Comparison of ENCODE assay signal across 9 cellular contexts in genomic region chr5:76542887-76543690, GRCh38.
A peak's percentile ranks its signal among the peaks of the same experiment; 100 is the strongest.
DNase-seq lines count a peak whose midpoint lies in the region; ATAC-seq, FAIRE-seq and TF ChIP-seq lines count a peak whose summit lies in the region.
"Had no signal": no experiment of that assay in that cellular context is flagged by ENCODE, and none has a peak within 500 bp of the region (broad histone marks: within the 10 kb centered on the region; RNA-seq: fewer than 3 reads in every experiment).

No MANE protein-coding gene starts in this region.

- in situ Hi-C loops in IMR-90 (cut with MboI; ENCODE audit: low sequenced_read_pairs), result no loop called here

- peak overlapping the region; percentile 94 for H3K27ac Mint-ChIP-seq in activated CD8-positive, alpha-beta memory T cell treated with anti-CD3 and anti-CD28 coated beads, Interleukin-2, amount 10 ng/mL, durations not matched to agents 7 days and 5 days

- no peak overlapping the region for H2BK15ac ChIP-seq in IMR-90 (ENCODE audit: low read depth, low read length)

- no peak overlapping the region for H2AFZ ChIP-seq in IMR-90 (replicated peaks; ENCODE audit: low read length, poor library complexity)

- H3K27me3 ChIP-seq in IMR-90 (ENCODE audit: control insufficient read depth, insufficient read depth, low read length) (peaks cover 11% of the 10 kb centered on the region; the same call in 1 of the 2 replicates), right cardiac atrium (ENCODE audit: control insufficient read depth, insufficient read depth) (no peaks in the 10 kb centered on the region), uterus (no peaks in the 10 kb centered on the region)
- H3K27me3 ChIP-seq: pancreas had no signal

- H3K36me3 Mint-ChIP-seq in activated CD8-positive, alpha-beta memory T cell treated with anti-CD3 and anti-CD28 coated beads, Interleukin-2, amount 10 ng/mL, durations not matched to agents 7 days and 5 days, result peaks cover 7% of the 10 kb centered on the region

- H3K9ac ChIP-seq in IMR-90 (ENCODE audit: low read depth, low read length), result no peak overlapping the region

- dilution Hi-C loops in IMR-90 (cut with HindIII; ENCODE audit: low sequenced_read_pairs, unreplicated experiment), result no loop called here

- H4K8ac ChIP-seq in IMR-90 (ENCODE audit: low read depth in 2 of 2, low read length in 2 of 2), result no peak overlapping the region

- H3K4me3 Mint-ChIP-seq in activated CD8-positive, alpha-beta memory T cell treated with anti-CD3 and anti-CD28 coated beads, Interleukin-2, amount 10 ng/mL, durations not matched to agents 7 days and 5 days, result peak overlapping the region; percentile 68

- no peak overlapping the region for H3K56ac ChIP-seq in IMR-90 (ENCODE audit: extremely low read depth, insufficient read depth, low read length)

- H3K4me1 Mint-ChIP-seq in activated CD8-positive, alpha-beta memory T cell treated with anti-CD3 and anti-CD28 coated beads, Interleukin-2, amount 10 ng/mL, durations not matched to agents 7 days and 5 days, result peaks cover 89% of the 10 kb centered on the region

- no peak overlapping the region for H2BK120ac ChIP-seq in IMR-90 (ENCODE audit: low read depth, low read length)

- H2AK5ac ChIP-seq in IMR-90 (ENCODE audit: low read depth, low read length), result no peak overlapping the region

- no peak overlapping the region for H3K4ac ChIP-seq in IMR-90 (ENCODE audit: low read depth, low read length)

- H3K36me3 ChIP-seq in IMR-90 (ENCODE audit: control insufficient read depth, insufficient read depth, low read length) (no peaks in the 10 kb centered on the region), uterus (no peaks in the 10 kb centered on the region)
- H3K36me3 ChIP-seq: pancreas had no signal

- H2BK5ac ChIP-seq in IMR-90 (ENCODE audit: low read depth, low read length, poor library complexity, severe bottlenecking), result no peak overlapping the region

- CTCF ChIA-PET in IMR-90 (lab: Yijun Ruan, JAX), result no interaction called here
- CTCF ChIA-PET in activated CD8-positive, alpha-beta memory T cell treated with anti-CD3 and anti-CD28 coated beads, Interleukin-2, amount 10 ng/mL, durations not matched to agents 7 days and 5 days (lab: Charles Lee), result interaction anchor here (0.7 to 3.7 kb wide), 21 partner anchors 9 to 367 kb away, joined by 3 to 103 read pairs (median 4); partner anchors contain the start of gene IQGAP2

- H3K9me1 ChIP-seq in IMR-90 (ENCODE audit: insufficient read depth, low read length), result no peaks in the 10 kb centered on the region

- no peak overlapping the region for H2BK20ac ChIP-seq in IMR-90 (ENCODE audit: low read depth, low read length)

- H3K27me3 Mint-ChIP-seq in activated CD8-positive, alpha-beta memory T cell treated with anti-CD3 and anti-CD28 coated beads, Interleukin-2, amount 10 ng/mL, durations not matched to agents 7 days and 5 days, result no peaks in the 10 kb centered on the region

- DNase-seq in IMR-90 (peak; percentile 18), right cardiac atrium (peak in 2 of 3 donors; percentile 15 to 49), urothelium cell line (ENCODE audit: low spot score) (no peak), NCI-H128 (lab: John Stamatoyannopoulos, UW; ENCODE audit: unreplicated experiment) (no peak), uterus (no peak), mucosa of gallbladder (ENCODE audit: low spot score) (no peak)
- peak; percentile 86 for DNase-seq in activated CD8-positive, alpha-beta memory T cell treated with anti-CD3 and anti-CD28 coated beads, Interleukin-2, amount 10 ng/mL, durations not matched to agents 7 days and 5 days
- peak; percentile 51 to 59 for DNase-seq in stimulated activated CD8-positive, alpha-beta memory T cell treated with anti-CD3 and anti-CD28 coated beads, Interleukin-15, amount 100 ng/mL, for 48 hours (ENCODE audit: low read depth in 2 of 2)
- DNase-seq: pancreas had no signal

- H3K23ac ChIP-seq in IMR-90 (ENCODE audit: low read depth, low read length), result no peak overlapping the region

- H4K5ac ChIP-seq in IMR-90 (ENCODE audit: low read depth, low read length), result no peak overlapping the region

- H3K4me2 ChIP-seq in IMR-90 (ENCODE audit: low read depth, low read length), result no peak overlapping the region

- POLR2A ChIA-PET in IMR-90 (lab: Charles Lee; ENCODE audit: unreplicated experiment), result no interaction called here

- no peak overlapping the region for H3K14ac ChIP-seq in IMR-90 (replicated peaks; ENCODE audit: low read depth, low read length)

- H3K27ac ChIP-seq in IMR-90 (ENCODE audit: insufficient read depth, low read length) (no peak overlapping the region), right cardiac atrium (ENCODE audit: low read length) (no peak overlapping the region), uterus (no peak overlapping the region)

- H3K4me3 ChIP-seq in IMR-90 (ENCODE audit: insufficient read depth, low read depth, low read length) (no peak overlapping the region), right cardiac atrium (ENCODE audit: low read length) (no peak overlapping the region), uterus (no peak overlapping the region)
- H3K4me3 ChIP-seq: pancreas had no signal

- FAIRE-seq in urothelium cell line (lab: Jason Lieb, UNC), result no peak
- FAIRE-seq: pancreas had no signal

- no TSS peak for BruUV-seq in IMR-90 (replicated peaks; lab: Mats Ljungman, UMichigan)

- H3K4me1 ChIP-seq in IMR-90 (ENCODE audit: control insufficient read depth, insufficient read depth, low read length) (no peaks in the 10 kb centered on the region), right cardiac atrium (ENCODE audit: control insufficient read depth, insufficient read depth, low read length) (no peaks in the 10 kb centered on the region), uterus (no peaks in the 10 kb centered on the region)

- TF ChIP-seq POLR2A in IMR-90 (IDR thresholded peaks at IDR 0.05; ENCODE audit: low read depth, low read length), result no peak
- no peak for TF ChIP-seq POLR2A in uterus (IDR thresholded peaks at IDR 0.05)

- H3K79me1 ChIP-seq in IMR-90 (ENCODE audit: low read depth in 1 of 2, low read length in 2 of 2), result no peaks in the 10 kb centered on the region

- no peak overlapping the region for H4K91ac ChIP-seq in IMR-90 (ENCODE audit: insufficient read depth, low read depth, low read length)

- H3K18ac ChIP-seq in IMR-90 (ENCODE audit: low read depth, low read length), result no peak overlapping the region

- TF ChIP-seq RAD21 in IMR-90 (IDR thresholded peaks at IDR 0.05; ENCODE audit: low read length), result no peak

- peak; percentile 77 for ATAC-seq in IMR-90 (ENCODE audit: low read depth)
- peak; percentile 66 for ATAC-seq in activated CD8-positive, alpha-beta memory T cell treated with anti-CD3 and anti-CD28 coated beads, Interleukin-2, amount 10 ng/mL, durations not matched to agents 7 days and 5 days
- peak in 1 of 2 donors; percentile 44 for ATAC-seq in right cardiac atrium

- no peaks in the 10 kb centered on the region for H3K9me3 Mint-ChIP-seq in activated CD8-positive, alpha-beta memory T cell treated with anti-CD3 and anti-CD28 coated beads, Interleukin-2, amount 10 ng/mL, durations not matched to agents 7 days and 5 days (ENCODE audit: low read depth)

- WGBS in IMR-90 (ENCODE audit: extremely low coverage in 2 of 2, insufficient read length in 1 of 2), 2 experiments, result 20% methylated on average over 6 of the region's 13 CpGs; no CpG with 5 or more reads in 1 of the 2 experiments
- WGBS in right cardiac atrium, result 62% methylated on average over 13 of the region's 13 CpGs

- H3K9me3 ChIP-seq in IMR-90 (ENCODE audit: control insufficient read depth, insufficient read depth, low read length), result no peaks in the 10 kb centered on the region
- no peaks in the 10 kb centered on the region for H3K9me3 ChIP-seq in right cardiac atrium (ENCODE audit: control insufficient read depth, low read length)
- H3K9me3 ChIP-seq in uterus, result no peaks in the 10 kb centered on the region
- H3K9me3 ChIP-seq: pancreas had no signal

- intact Hi-C loops in IMR-90 (cut with micrococcal nuclease), result no loop called here
- intact Hi-C loops in right cardiac atrium (cut with DNase I), result no loop called here
- intact Hi-C loops in uterus (cut with DNase I; ENCODE audit: low total_unique reads), result no loop called here

- no peaks in the 10 kb centered on the region for H4K20me1 ChIP-seq in IMR-90 (ENCODE audit: insufficient read depth, low read length)

- no peak for TF ChIP-seq CTCF in IMR-90 (conservative IDR thresholded peaks at IDR 0.05; ENCODE audit: low read depth, low read length)
- TF ChIP-seq CTCF in uterus (IDR thresholded peaks at IDR 0.05), result no peak

- H2AK9ac ChIP-seq in IMR-90 (replicated peaks; ENCODE audit: low read depth, low read length, poor library complexity), result no peak overlapping the region

TF ChIP-seq in IMR-90, 13 proteins besides CTCF, POLR2A, EP300 and RAD21:
- TF ChIP-seq ELK1 (IDR thresholded peaks at IDR 0.05; ENCODE audit: borderline replicate concordance, low read depth, low read length) (no peak), MAZ (IDR thresholded peaks at IDR 0.05; ENCODE audit: borderline replicate concordance, low read depth, low read length) (no peak), CEBPB (IDR thresholded peaks at IDR 0.05; ENCODE audit: low read depth, low read length) (no peak), MAFK (IDR thresholded peaks at IDR 0.05; ENCODE audit: low read depth, low read length) (no peak), BHLHE40 (IDR thresholded peaks at IDR 0.05; ENCODE audit: low read depth, low read length) (no peak), FOS (IDR thresholded peaks at IDR 0.05; ENCODE audit: low read depth, low read length) (no peak), SMC3 (IDR thresholded peaks at IDR 0.05; ENCODE audit: low read depth, low read length) (no peak)

Comparison
In these comparisons a context has a peak if more than half of its experiments do, and no peak if none do; other contexts are left out.
1. DNase-seq: peak in IMR-90 (single experiment), activated CD8-positive, alpha-beta memory T cell treated with anti-CD3 and anti-CD28 coated beads, Interleukin-2, amount 10 ng/mL, durations not matched to agents 7 days and 5 days (single experiment), right cardiac atrium (2 of 3) and stimulated activated CD8-positive, alpha-beta memory T cell treated with anti-CD3 and anti-CD28 coated beads, Interleukin-15, amount 100 ng/mL, for 48 hours (2 of 2); none in urothelium cell line (single experiment), NCI-H128 (single experiment), uterus (0 of 2) and mucosa of gallbladder (single experiment).